In the genomic region with DNA sequence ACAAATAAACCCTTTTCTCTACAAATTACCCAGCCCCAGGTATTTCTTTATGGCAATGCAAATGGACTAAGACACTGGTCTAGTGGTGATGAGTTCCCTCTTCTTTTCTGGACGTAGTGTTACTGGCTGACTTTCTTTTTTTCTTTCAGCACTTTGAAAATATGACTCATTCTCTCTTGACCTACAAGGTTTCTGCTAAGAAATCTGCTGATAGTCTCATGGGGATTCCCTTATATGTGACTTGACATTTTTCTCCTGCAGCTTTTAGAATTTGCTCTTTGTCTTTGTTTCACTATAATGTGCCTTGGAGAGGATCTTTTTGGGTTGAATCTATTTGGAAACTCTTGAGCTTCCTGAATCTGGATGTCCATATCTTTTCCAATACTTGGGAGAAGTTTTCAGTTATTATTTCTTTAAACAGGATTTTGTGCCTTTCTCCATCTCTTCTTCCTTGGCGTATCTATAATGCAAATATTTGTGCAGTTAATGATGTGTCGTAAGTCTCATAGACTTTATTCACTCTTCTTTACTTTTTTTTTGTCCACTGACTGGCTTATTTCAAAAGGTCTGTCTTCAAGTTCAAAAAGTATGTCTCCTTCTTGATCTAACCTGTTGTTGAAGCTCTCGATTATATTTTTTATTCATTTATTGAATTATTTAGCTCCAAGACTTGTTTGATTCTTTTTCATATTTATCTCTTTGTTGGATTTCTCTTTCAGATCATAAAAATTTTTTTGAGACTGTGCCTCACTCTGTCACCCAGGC, we compare ENCODE assay signal across 1 cellular context.
TF ChIP-seq lines count a peak whose summit lies in the region.

No MANE protein-coding gene starts in this region.

TF ChIP-seq in K562, 482 proteins besides CTCF, POLR2A, EP300 and RAD21 (continued from another document):
- TF ChIP-seq, protein P1, sequence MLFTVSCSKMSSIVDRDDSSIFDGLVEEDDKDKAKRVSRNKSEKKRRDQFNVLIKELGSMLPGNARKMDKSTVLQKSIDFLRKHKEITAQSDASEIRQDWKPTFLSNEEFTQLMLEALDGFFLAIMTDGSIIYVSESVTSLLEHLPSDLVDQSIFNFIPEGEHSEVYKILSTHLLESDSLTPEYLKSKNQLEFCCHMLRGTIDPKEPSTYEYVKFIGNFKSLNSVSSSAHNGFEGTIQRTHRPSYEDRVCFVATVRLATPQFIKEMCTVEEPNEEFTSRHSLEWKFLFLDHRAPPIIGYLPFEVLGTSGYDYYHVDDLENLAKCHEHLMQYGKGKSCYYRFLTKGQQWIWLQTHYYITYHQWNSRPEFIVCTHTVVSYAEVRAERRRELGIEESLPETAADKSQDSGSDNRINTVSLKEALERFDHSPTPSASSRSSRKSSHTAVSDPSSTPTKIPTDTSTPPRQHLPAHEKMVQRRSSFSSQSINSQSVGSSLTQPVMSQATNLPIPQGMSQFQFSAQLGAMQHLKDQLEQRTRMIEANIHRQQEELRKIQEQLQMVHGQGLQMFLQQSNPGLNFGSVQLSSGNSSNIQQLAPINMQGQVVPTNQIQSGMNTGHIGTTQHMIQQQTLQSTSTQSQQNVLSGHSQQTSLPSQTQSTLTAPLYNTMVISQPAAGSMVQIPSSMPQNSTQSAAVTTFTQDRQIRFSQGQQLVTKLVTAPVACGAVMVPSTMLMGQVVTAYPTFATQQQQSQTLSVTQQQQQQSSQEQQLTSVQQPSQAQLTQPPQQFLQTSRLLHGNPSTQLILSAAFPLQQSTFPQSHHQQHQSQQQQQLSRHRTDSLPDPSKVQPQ (CRISPR knock-in tag; IDR thresholded peaks at IDR 0.05; ENCODE audit: borderline replicate concordance): no peak
- peak; percentile 47; the same call in 1 of the 2 replicates for TF ChIP-seq NFE2 (IDR thresholded peaks at IDR 0.05; ENCODE audit: low read depth)
- TF ChIP-seq MAFG (tag; conservative IDR thresholded peaks at IDR 0.05): peak; percentile 23; the same call in 1 of the 2 replicates
- TF ChIP-seq MBD2 (IDR thresholded peaks at IDR 0.05; ENCODE audit: borderline replicate concordance, low read depth): no peak
- TF ChIP-seq NFE2L1 (tag; IDR thresholded peaks at IDR 0.05; ENCODE audit: borderline replicate concordance, low read depth): no peak
- TF ChIP-seq CBX3 (IDR thresholded peaks at IDR 0.05; ENCODE audit: borderline replicate concordance in 1 of 2, low read length in 2 of 2): peak in 1 of 2 experiments; percentile 99; a peak in 2 of 3 replicates
- no peak for TF ChIP-seq CREB3 (tag; conservative IDR thresholded peaks at IDR 0.05; ENCODE audit: low read depth)
- no peak for TF ChIP-seq RUNX1 (IDR thresholded peaks at IDR 0.05; ENCODE audit: low read depth)
- TF ChIP-seq ZNF766 (CRISPR knock-in tag; conservative IDR thresholded peaks at IDR 0.05): 0 out of 2 replicates have a peak, but pooled peaks have one; percentile 35
TF ChIP-seq in K562: peak in this region for 19.
